Comparison of ENCODE assay signal across 15 cellular contexts in genomic region chr15:93837450-93837849, GRCh38.
DNase-seq lines count a peak whose midpoint lies in the region; ATAC-seq and TF ChIP-seq lines count a peak whose summit lies in the region.
"Had no signal": no experiment of that assay in that cellular context is flagged by ENCODE, and none has a peak within 500 bp of the region (broad histone marks: within the 10 kb centered on the region; RNA-seq: fewer than 3 reads in every experiment).

No MANE protein-coding gene starts in this region.

- H3K9ac ChIP-seq in HUES48 (ENCODE audit: low read depth, low read length) = no peak overlapping the region; the same call in 1 of the 2 replicates
- H3K9ac ChIP-seq in mammary epithelial cell (ENCODE audit: insufficient read depth, low read length) = peak overlapping the region; percentile 64

- H3K4me1 ChIP-seq in HUES48 (ENCODE audit: control insufficient read depth, insufficient read depth, low read length) = peaks cover 17% of the 10 kb centered on the region
- H3K4me1 ChIP-seq in mammary epithelial cell (ENCODE audit: insufficient read depth, low read length) = peaks cover 13% of the 10 kb centered on the region
- H3K4me1 ChIP-seq in foreskin keratinocyte = peaks cover 11% of the 10 kb centered on the region

- intact Hi-C loops in mammary epithelial cell (cut with micrococcal nuclease) = no loop called here

- no peaks in the 10 kb centered on the region for H3K36me3 ChIP-seq in HUES48 (ENCODE audit: control insufficient read depth, insufficient read depth, low read length)
- no peaks in the 10 kb centered on the region for H3K36me3 ChIP-seq in mammary epithelial cell (ENCODE audit: insufficient read depth, low read length)

- peak; percentile 99 for ATAC-seq in foreskin keratinocyte
- no peak for ATAC-seq in HG03457 (IDR thresholded peaks at IDR 0.05; ENCODE audit: unreplicated experiment)

- H3K27ac ChIP-seq in HUES48 (ENCODE audit: low read depth, low read length) (peak overlapping the region; percentile 74), mammary epithelial cell (ENCODE audit: insufficient read depth, low read depth, low read length) (peak overlapping the region; percentile 94), foreskin keratinocyte (peak overlapping the region; percentile 97)
- H3K27ac ChIP-seq: PC-9 had no signal

- H4K20me1 ChIP-seq in mammary epithelial cell (ENCODE audit: insufficient read depth, low read length) = no peaks in the 10 kb centered on the region

- H3K36me3 Mint-ChIP-seq in type B pancreatic cell = no peaks in the 10 kb centered on the region
- H3K36me3 Mint-ChIP-seq: CD14-positive monocyte had no signal

- H2AFZ ChIP-seq in mammary epithelial cell (ENCODE audit: low read depth, low read length) = peak overlapping the region; percentile 48
- H2AFZ ChIP-seq: PC-9 had no signal

- H3K4me3 ChIP-seq in HUES48 (ENCODE audit: low read depth, low read length) = no peak overlapping the region
- no peak overlapping the region for H3K4me3 ChIP-seq in mammary epithelial cell (replicated peaks in 1 of 3; ENCODE audit: insufficient read depth in 1 of 3, low read depth in 2 of 3, low read length in 3 of 3)
- H3K4me3 ChIP-seq: PC-9 had no signal

- WGBS in mammary epithelial cell (ENCODE audit: low coverage, missing lambda C conversion rate) = 50% methylated on average over 3 of the region's 3 CpGs

- H3K4me3 Mint-ChIP-seq in type B pancreatic cell = no peak overlapping the region
- H3K4me3 Mint-ChIP-seq: CD14-positive monocyte had no signal

- H3K27me3 ChIP-seq in HUES48 (ENCODE audit: control insufficient read depth, insufficient read depth, low read length) (no peaks in the 10 kb centered on the region), mammary epithelial cell (ENCODE audit: insufficient read depth, low read length) (no peaks in the 10 kb centered on the region), foreskin keratinocyte (no peaks in the 10 kb centered on the region)

- TF ChIP-seq CTCF in mammary epithelial cell (conservative IDR thresholded peaks at IDR 0.05 in 1 of 2, IDR thresholded peaks at IDR 0.05 in 1 of 2; ENCODE audit: extremely low read depth in 1 of 2, insufficient read depth in 1 of 2, low read depth in 1 of 2, low read length in 2 of 2) (no peak), foreskin keratinocyte (conservative IDR thresholded peaks at IDR 0.05) (no peak), type B pancreatic cell (conservative IDR thresholded peaks at IDR 0.05) (no peak)

- CTCF ChIA-PET in mammary epithelial cell (lab: Charles Lee; ENCODE audit: low non-redundant PET) = no interaction called here

- dilution Hi-C loops in mammary epithelial cell (cut with HindIII; ENCODE audit: low sequenced_read_pairs) = no loop called here

- BruUV-seq in mammary epithelial cell (replicated peaks; lab: Mats Ljungman, UMichigan) = no TSS peak

- H3K9me3 Mint-ChIP-seq in type B pancreatic cell = peaks cover 18% of the 10 kb centered on the region

- peak overlapping the region; percentile 61 for H3K27ac Mint-ChIP-seq in type B pancreatic cell
- H3K27ac Mint-ChIP-seq: CD14-positive monocyte had no signal

- DNase-seq in mammary epithelial cell (peak; percentile 94), foreskin keratinocyte (peak; percentile 98 to 99), type B pancreatic cell (ENCODE audit: extremely low spot score, unreplicated experiment) (no peak), NCI-H446 treated with DMSO at 0.1 percent for 48 hours (lab: John Stamatoyannopoulos, UW) (no peak), NCI-H2081 (lab: John Stamatoyannopoulos, UW) (no peak)
- DNase-seq: AML-193, GOT3, NCI-H1417 treated with DMSO at 0.1 percent for 48 hours, NCI-H1930, NCI-H2171, NCI-H774, PC-9 had no signal

- in situ Hi-C loops in mammary epithelial cell (cut with MboI; ENCODE audit: low sequenced_read_pairs in 2 of 2) = no loop called here

- no peaks in the 10 kb centered on the region for H3K4me1 Mint-ChIP-seq in type B pancreatic cell (ENCODE audit: unreplicated experiment)
- H3K4me1 Mint-ChIP-seq: CD14-positive monocyte had no signal

- H3K4me2 ChIP-seq in mammary epithelial cell (ENCODE audit: insufficient read depth, low read depth, low read length) = peak overlapping the region; percentile 62
- H3K4me2 ChIP-seq: PC-9 had no signal

- no peaks in the 10 kb centered on the region for H3K79me2 ChIP-seq in mammary epithelial cell (ENCODE audit: insufficient read depth, low read length)

- no peaks in the 10 kb centered on the region for H3K9me3 ChIP-seq in HUES48 (ENCODE audit: control insufficient read depth, insufficient read depth, low read length)
- no peaks in the 10 kb centered on the region for H3K9me3 ChIP-seq in mammary epithelial cell (replicated peaks; ENCODE audit: insufficient read depth, low read length)

- H3K27me3 Mint-ChIP-seq in type B pancreatic cell = no peaks in the 10 kb centered on the region

Comparison
In these comparisons a context has a peak if more than half of its experiments do, and no peak if none do; other contexts are left out.
1. DNase-seq: peak in mammary epithelial cell (single experiment) and foreskin keratinocyte (2 of 2); none in type B pancreatic cell (single experiment), NCI-H446 treated with DMSO at 0.1 percent for 48 hours (single experiment) and NCI-H2081 (0 of 2).
2. Peak in every context shown above with its lines, with median percentiles within 50 percentile points of each other: H3K27ac ChIP-seq.